ENCODE assay signal across 19 cellular contexts in genomic region chr20:44883214-44883902, GRCh38. TPM values are rescaled to one million over a fixed set of nuclear protein-coding genes. Genes with fewer than 3 reads are reported as not detected.
A peak's percentile ranks its signal among the peaks of the same experiment; 100 is the strongest.
DNase-seq lines count a peak whose midpoint lies in the region; ATAC-seq, FAIRE-seq and TF ChIP-seq lines count a peak whose summit lies in the region.
"Had no signal": no experiment of that assay in that cellular context is flagged by ENCODE, and none has a peak within 500 bp of the region (broad histone marks: within the 10 kb centered on the region; RNA-seq: fewer than 3 reads in every experiment).

No MANE protein-coding gene starts in this region.

- H3K4me3 Mint-ChIP-seq in activated T-cell treated with anti-CD3 and anti-CD28 coated beads, Interleukin-2, amount 50 U/mL, for 72 hours = peak overlapping the region; percentile 97 to 98
- peak overlapping the region; percentile 92 to 98 (median 96) for H3K4me3 Mint-ChIP-seq in brain
- peak overlapping the region; percentile 93 for H3K4me3 Mint-ChIP-seq in stimulated activated effector memory CD8-positive, alpha-beta T cell treated with anti-CD3 and anti-CD28 coated beads, Interleukin-12 subunit alpha, Interleukin-12 subunit beta, amount 100 ng/mL, for 72 hours

- DNase-seq in activated T-cell treated with anti-CD3 and anti-CD28 coated beads, Interleukin-2, amount 50 U/mL, for 72 hours = no peak
- DNase-seq in activated T-cell treated with anti-CD3 and anti-CD28 coated beads for 4 hours (no peak), HTR-8/SVneo (ENCODE audit: insufficient read length, low spot score) (no peak)
- no peak for DNase-seq in stimulated activated effector memory CD8-positive, alpha-beta T cell treated with anti-CD3 and anti-CD28 coated beads, Interleukin-12 subunit alpha, Interleukin-12 subunit beta, amount 100 ng/mL, for 72 hours (ENCODE audit: low spot score in 2 of 2)
- DNase-seq in stimulated activated CD4-positive, alpha-beta T cell treated with anti-CD3 and anti-CD28 coated beads, Interleukin-4, amount 100 ng/mL, for 24 hours = no peak
- DNase-seq in activated CD4-positive, CD25-positive, alpha-beta regulatory T cell (lab: John Stamatoyannopoulos, UW) = no peak
- DNase-seq: activated CD4-positive, alpha-beta T cell treated with anti-CD3 and anti-CD28 coated beads, Interleukin-2, amount 50 U/mL, for 1 hour; DMS53; erythroblast; GF-D8; GOT3; hypothalamus; kidney; NCI-H69; stimulated activated CD4-positive, alpha-beta T cell treated with anti-CD3 and anti-CD28 coated beads, Interleukin-15, amount 100 ng/mL, for 24 hours had no signal

- no peak for ATAC-seq in activated T-cell treated with anti-CD3 and anti-CD28 coated beads, Interleukin-2, amount 50 U/mL, for 72 hours (replicated peaks in 1 of 2)
- no peak for ATAC-seq in stimulated activated effector memory CD8-positive, alpha-beta T cell treated with anti-CD3 and anti-CD28 coated beads, Interleukin-12 subunit alpha, Interleukin-12 subunit beta, amount 100 ng/mL, for 72 hours
- ATAC-seq in GM21526 (IDR thresholded peaks at IDR 0.05; ENCODE audit: low FRiP score, unreplicated experiment) = no peak
- ATAC-seq: K562 had no signal

- H3K9me3 Mint-ChIP-seq in activated T-cell treated with anti-CD3 and anti-CD28 coated beads, Interleukin-2, amount 50 U/mL, for 72 hours = no peaks in the 10 kb centered on the region
- peaks cover 0 to under 1% (median 0%) of the 10 kb centered on the region in 5 experiments for H3K9me3 Mint-ChIP-seq in brain
- H3K9me3 Mint-ChIP-seq in stimulated activated effector memory CD8-positive, alpha-beta T cell treated with anti-CD3 and anti-CD28 coated beads, Interleukin-12 subunit alpha, Interleukin-12 subunit beta, amount 100 ng/mL, for 72 hours = no peaks in the 10 kb centered on the region

- H3K36me3 Mint-ChIP-seq in activated T-cell treated with anti-CD3 and anti-CD28 coated beads, Interleukin-2, amount 50 U/mL, for 72 hours (ENCODE audit: insufficient read depth in 2 of 2) = peaks cover 3 to 11% of the 10 kb centered on the region in 2 donors
- no peaks in the 10 kb centered on the region for H3K36me3 Mint-ChIP-seq in brain
- peaks cover 20% of the 10 kb centered on the region for H3K36me3 Mint-ChIP-seq in stimulated activated effector memory CD8-positive, alpha-beta T cell treated with anti-CD3 and anti-CD28 coated beads, Interleukin-12 subunit alpha, Interleukin-12 subunit beta, amount 100 ng/mL, for 72 hours

- H3K27ac Mint-ChIP-seq in activated T-cell treated with anti-CD3 and anti-CD28 coated beads, Interleukin-2, amount 50 U/mL, for 72 hours = peak overlapping the region; percentile 92
- H3K27ac Mint-ChIP-seq in brain = peak overlapping the region in 2 of 5 experiments; percentile 20 to 91
- peak overlapping the region; percentile 93 for H3K27ac Mint-ChIP-seq in stimulated activated effector memory CD8-positive, alpha-beta T cell treated with anti-CD3 and anti-CD28 coated beads, Interleukin-12 subunit alpha, Interleukin-12 subunit beta, amount 100 ng/mL, for 72 hours

- TF ChIP-seq CTCF in brain (conservative IDR thresholded peaks at IDR 0.05) = no peak

- peaks cover 37% of the 10 kb centered on the region for H3K4me1 Mint-ChIP-seq in activated T-cell treated with anti-CD3 and anti-CD28 coated beads, Interleukin-2, amount 50 U/mL, for 72 hours (ENCODE audit: low read depth)
- peaks cover 40% of the 10 kb centered on the region for H3K4me1 Mint-ChIP-seq in brain
- H3K4me1 Mint-ChIP-seq in stimulated activated effector memory CD8-positive, alpha-beta T cell treated with anti-CD3 and anti-CD28 coated beads, Interleukin-12 subunit alpha, Interleukin-12 subunit beta, amount 100 ng/mL, for 72 hours = peaks cover 33% of the 10 kb centered on the region

- peak; percentile 90 for FAIRE-seq in HTR-8/SVneo (lab: Jason Lieb, UNC)
- FAIRE-seq: frontal cortex, K562, kidney had no signal

- no peaks in the 10 kb centered on the region for H3K27me3 Mint-ChIP-seq in activated T-cell treated with anti-CD3 and anti-CD28 coated beads, Interleukin-2, amount 50 U/mL, for 72 hours (ENCODE audit: low read depth)
- peaks cover 17% of the 10 kb centered on the region for H3K27me3 Mint-ChIP-seq in brain

RNA-seq across cellular contexts. Expression of gene YWHAB, which starts 2.1 kb away (rescaled TPM):
- 100 to 1,000 TPM; 196 to 198 TPM for total RNA-seq in activated T-cell treated with anti-CD3 and anti-CD28 coated beads, Interleukin-2, amount 50 U/mL, for 72 hours
- 307 TPM for polyA plus RNA-seq in brain (ENCODE audit: insufficient read depth, low read depth, low replicate concordance)

RNA-seq across cellular contexts. Expression of gene PABPC1L, which starts 26.5 kb away (rescaled TPM):
- 100 to 1,000 TPM; 138 to 162 TPM for total RNA-seq in activated T-cell treated with anti-CD3 and anti-CD28 coated beads, Interleukin-2, amount 50 U/mL, for 72 hours
- polyA plus RNA-seq in brain (ENCODE audit: insufficient read depth, low read depth, low replicate concordance) = 3.5 TPM
